Comparison of ENCODE assay signal across 17 cellular contexts in the genomic region with DNA sequence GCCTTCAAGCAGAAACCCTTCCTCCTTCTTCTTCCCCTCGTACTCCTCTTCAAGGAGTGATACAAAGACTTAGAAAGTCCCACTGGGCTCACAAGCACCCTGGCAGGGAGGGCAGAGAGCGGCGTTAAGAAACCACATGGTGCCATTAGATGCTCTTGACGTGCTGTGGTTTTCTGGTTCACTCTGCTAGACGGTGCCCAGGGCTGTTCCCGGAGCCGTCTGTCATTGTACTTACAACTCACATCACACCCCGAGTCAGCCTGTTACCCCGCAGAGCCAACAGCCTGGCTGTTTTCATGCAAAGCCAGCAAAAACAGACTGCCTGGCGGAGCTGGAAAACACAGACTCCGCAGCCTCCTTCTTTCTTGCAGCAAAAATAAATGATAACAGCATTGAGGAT.
A peak's percentile ranks its signal among the peaks of the same experiment; 100 is the strongest.
DNase-seq lines count a peak whose midpoint lies in the region; ATAC-seq and TF ChIP-seq lines count a peak whose summit lies in the region.
"Had no signal": no experiment of that assay in that cellular context is flagged by ENCODE, and none has a peak within 500 bp of the region (broad histone marks: within the 10 kb centered on the region; RNA-seq: fewer than 3 reads in every experiment).

No MANE protein-coding gene starts in this region.

- in situ Hi-C loops in astrocyte of the spinal cord (cut with HindIII; ENCODE audit: low sequenced_read_pairs), result no loop called here

- H3K4me3 ChIP-seq in BLaER1 (no peak overlapping the region), astrocyte of the spinal cord (ENCODE audit: low read depth, low read length) (no peak overlapping the region)
- H3K4me3 ChIP-seq: lower lobe of right lung, psoas muscle, stomach, uterus had no signal

- H3K27ac Mint-ChIP-seq in osteocyte (ENCODE audit: unreplicated experiment) (peak overlapping the region; percentile 62), T-helper 17 cell (no peak overlapping the region)
- H3K27ac Mint-ChIP-seq: naive thymus-derived CD4-positive, alpha-beta T cell had no signal

- H3K9me3 Mint-ChIP-seq in osteocyte (ENCODE audit: unreplicated experiment), result peaks cover 5% of the 10 kb centered on the region

- peaks cover 18% of the 10 kb centered on the region for H3K4me1 ChIP-seq in BLaER1
- H3K4me1 ChIP-seq: lower lobe of right lung, psoas muscle, stomach, uterus had no signal

- no peaks in the 10 kb centered on the region for H3K36me3 ChIP-seq in BLaER1
- H3K36me3 ChIP-seq: lower lobe of right lung, stomach, uterus had no signal

- no peak overlapping the region for H3K4me3 Mint-ChIP-seq in osteocyte (ENCODE audit: unreplicated experiment)
- no peak overlapping the region for H3K4me3 Mint-ChIP-seq in T-helper 17 cell
- H3K4me3 Mint-ChIP-seq: naive thymus-derived CD4-positive, alpha-beta T cell had no signal

- H3K27ac ChIP-seq in BLaER1, result no peak overlapping the region
- H3K27ac ChIP-seq: epithelial cell of prostate, lower lobe of right lung, psoas muscle, stomach, uterus had no signal

- peaks cover 5% of the 10 kb centered on the region; the same call in 1 of the 2 replicates for H3K9me3 ChIP-seq in BLaER1
- peaks cover 2% of the 10 kb centered on the region for H3K9me3 ChIP-seq in T-helper 17 cell (ENCODE audit: control insufficient read depth, low read length, poor library complexity, severe bottlenecking)
- H3K9me3 ChIP-seq: lower lobe of right lung, psoas muscle, uterus had no signal

- no peaks in the 10 kb centered on the region for H3K27me3 ChIP-seq in BLaER1
- H3K27me3 ChIP-seq: stomach, uterus had no signal

- H3K27me3 Mint-ChIP-seq in osteocyte (ENCODE audit: unreplicated experiment) (no peaks in the 10 kb centered on the region), T-helper 17 cell (no peaks in the 10 kb centered on the region)
- H3K27me3 Mint-ChIP-seq: naive thymus-derived CD4-positive, alpha-beta T cell had no signal

- no peak overlapping the region for H3K9ac ChIP-seq in BLaER1

- TF ChIP-seq CTCF in astrocyte of the spinal cord (IDR thresholded peaks at IDR 0.05; ENCODE audit: low read depth, low read length) (no peak), osteocyte (IDR thresholded peaks at IDR 0.05) (no peak)

- peak overlapping the region; percentile 26 for H3K4me2 ChIP-seq in BLaER1

- no peaks in the 10 kb centered on the region for H4K20me1 ChIP-seq in BLaER1

- H3K4me1 Mint-ChIP-seq in osteocyte (ENCODE audit: unreplicated experiment) (peaks cover 24% of the 10 kb centered on the region), T-helper 17 cell (no peaks in the 10 kb centered on the region)
- H3K4me1 Mint-ChIP-seq: naive thymus-derived CD4-positive, alpha-beta T cell had no signal

- ATAC-seq in HG02571 (IDR thresholded peaks at IDR 0.05; ENCODE audit: unreplicated experiment) (no peak), T-helper 17 cell (no peak)
- ATAC-seq: lower lobe of right lung; naive thymus-derived CD4-positive, alpha-beta T cell; psoas muscle had no signal

- DNase-seq in M059J (ENCODE audit: low read depth) (peak; percentile 97), astrocyte of the spinal cord (ENCODE audit: low read depth, low spot score) (peak; percentile 68), osteocyte (ENCODE audit: extremely low spot score, unreplicated experiment) (no peak), hepatic stellate cell (ENCODE audit: low spot score) (no peak), T-helper 17 cell (no peak), occipital lobe (lab: John Stamatoyannopoulos, UW) (no peak)
- DNase-seq: activated CD4-positive, CD25-positive, alpha-beta regulatory T cell treated with anti-CD3 and anti-CD28 coated beads, Interleukin-2, amount 50 U/mL, for 72 hours; aorta; lower lobe of right lung; naive thymus-derived CD4-positive, alpha-beta T cell; NCI-H1092 treated with DMSO at 0.1 percent for 48 hours; psoas muscle; stomach; uterus had no signal

- H3K36me3 Mint-ChIP-seq in osteocyte (ENCODE audit: unreplicated experiment), result no peaks in the 10 kb centered on the region
- H3K36me3 Mint-ChIP-seq in T-helper 17 cell (ENCODE audit: low read depth), result no peaks in the 10 kb centered on the region
- H3K36me3 Mint-ChIP-seq: naive thymus-derived CD4-positive, alpha-beta T cell had no signal

Comparison
In these comparisons a context has a peak if more than half of its experiments do, and no peak if none do; other contexts are left out.
1. DNase-seq: peak in M059J (single experiment) and astrocyte of the spinal cord (single experiment); none in osteocyte (single experiment), hepatic stellate cell (single experiment), T-helper 17 cell (0 of 3) and occipital lobe (single experiment).